In genomic region chr1:62438163-62438562, GRCh38 we compare ENCODE assay signal across 8 cellular contexts. TPM values are rescaled to one million over a fixed set of nuclear protein-coding genes. Genes with fewer than 3 reads are reported as not detected.
A peak's percentile ranks its signal among the peaks of the same experiment; 100 is the strongest.
DNase-seq lines count a peak whose midpoint lies in the region; ATAC-seq and TF ChIP-seq lines count a peak whose summit lies in the region.

No MANE protein-coding gene starts in this region.

- intact Hi-C loops in PC-3 (cut with micrococcal nuclease), result loop anchor here (5.0 kb wide), 2 partner anchors 59 to 309 kb away; no protein-coding TSS in a partner anchor

- peaks cover 48% of the 10 kb centered on the region for H3K4me1 Mint-ChIP-seq in activated naive CD4-positive, alpha-beta T cell treated with anti-CD3 and anti-CD28 coated beads, Interleukin-2, amount 10 ng/mL, durations not matched to agents 7 days and 5 days

- H3K27me3 ChIP-seq in PC-3 (ENCODE audit: low read length) (no peaks in the 10 kb centered on the region), parathyroid adenoma (ENCODE audit: control insufficient read depth, insufficient read depth, low read length) (no peaks in the 10 kb centered on the region)

- H3K36me3 ChIP-seq in PC-3 (ENCODE audit: low read depth, low read length), result peaks cover 28% of the 10 kb centered on the region; the same call in 1 of the 2 replicates
- H3K36me3 ChIP-seq in parathyroid adenoma (ENCODE audit: control insufficient read depth, insufficient read depth, low read length), result no peaks in the 10 kb centered on the region

- H3K9me2 ChIP-seq in PC-3 (replicated peaks; ENCODE audit: low read length), result no peaks in the 10 kb centered on the region

- no peaks in the 10 kb centered on the region for H3K27me3 Mint-ChIP-seq in activated naive CD4-positive, alpha-beta T cell treated with anti-CD3 and anti-CD28 coated beads, Interleukin-2, amount 10 ng/mL, durations not matched to agents 7 days and 5 days

- BruUV-seq in PC-3 (replicated peaks; lab: Mats Ljungman, UMichigan), result no TSS peak

- H3K4me2 ChIP-seq in PC-3 (ENCODE audit: low read length) (peak overlapping the region; percentile 89), parathyroid adenoma (ENCODE audit: low read length) (peak overlapping the region; percentile 85)

- H3K79me2 ChIP-seq in PC-3 (ENCODE audit: low read length) (peaks cover 69% of the 10 kb centered on the region), parathyroid adenoma (peaks cover 5% of the 10 kb centered on the region)

- H3K27ac ChIP-seq in PC-3 (ENCODE audit: low read length) (no peak overlapping the region), parathyroid adenoma (no peak overlapping the region)

- peaks cover 39% of the 10 kb centered on the region for H3K36me3 Mint-ChIP-seq in activated naive CD4-positive, alpha-beta T cell treated with anti-CD3 and anti-CD28 coated beads, Interleukin-2, amount 10 ng/mL, durations not matched to agents 7 days and 5 days

- H3K4me1 ChIP-seq in PC-3 (ENCODE audit: insufficient read depth, low read length) (peaks cover 14% of the 10 kb centered on the region), parathyroid adenoma (no peaks in the 10 kb centered on the region)

- no peak for TF ChIP-seq CTCF in PC-3 (conservative IDR thresholded peaks at IDR 0.05; ENCODE audit: low read depth, low read length)
- TF ChIP-seq CTCF in epithelial cell of proximal tubule (conservative IDR thresholded peaks at IDR 0.05; ENCODE audit: low read depth, low read length), result no peak
- TF ChIP-seq CTCF in parathyroid adenoma (IDR thresholded peaks at IDR 0.05), result no peak

- H3K4me3 ChIP-seq in PC-3 (ENCODE audit: low read length) (peak overlapping the region; percentile 79), epithelial cell of proximal tubule (ENCODE audit: low read depth, low read length) (peak overlapping the region; percentile 97), parathyroid adenoma (ENCODE audit: low read depth, low read length) (peak overlapping the region; percentile 95)

- peak overlapping the region; percentile 86 for H3K4me3 Mint-ChIP-seq in activated naive CD4-positive, alpha-beta T cell treated with anti-CD3 and anti-CD28 coated beads, Interleukin-2, amount 10 ng/mL, durations not matched to agents 7 days and 5 days

- POLR2A ChIA-PET in PC-3 (lab: Charles Lee; ENCODE audit: unreplicated experiment), result no interaction called here

- H3K27ac Mint-ChIP-seq in activated naive CD4-positive, alpha-beta T cell treated with anti-CD3 and anti-CD28 coated beads, Interleukin-2, amount 10 ng/mL, durations not matched to agents 7 days and 5 days, result peak overlapping the region; percentile 88

- H4K20me1 ChIP-seq in PC-3 (ENCODE audit: low read length), result peaks cover 37% of the 10 kb centered on the region

- ATAC-seq in PC-3, result no peak

- no peak for DNase-seq in activated naive CD4-positive, alpha-beta T cell treated with anti-CD3 and anti-CD28 coated beads, Interleukin-2, amount 10 ng/mL, durations not matched to agents 7 days and 5 days
- DNase-seq in activated naive CD4-positive, alpha-beta T cell treated with anti-CD3 and anti-CD28 coated beads, Interleukin-2, amount 50 U/mL, for 16 hours, result no peak
- DNase-seq in PC-3 (peak; percentile 38), epithelial cell of proximal tubule (ENCODE audit: low read depth) (no peak), mesenteric fat pad (ENCODE audit: low spot score) (no peak), NCI-H187 treated with DMSO at 0.1 percent for 48 hours (lab: John Stamatoyannopoulos, UW) (no peak), SK-N-DZ (ENCODE audit: low spot score) (no peak)

- H3F3A ChIP-seq in PC-3 (ENCODE audit: low read length, unreplicated experiment), result no peaks in the 10 kb centered on the region

- no peak overlapping the region for H2AFZ ChIP-seq in PC-3 (ENCODE audit: low read length)
- no peak overlapping the region for H2AFZ ChIP-seq in parathyroid adenoma

- H3K9me3 Mint-ChIP-seq in activated naive CD4-positive, alpha-beta T cell treated with anti-CD3 and anti-CD28 coated beads, Interleukin-2, amount 10 ng/mL, durations not matched to agents 7 days and 5 days, result no peaks in the 10 kb centered on the region

- no peaks in the 10 kb centered on the region for H3K9me3 ChIP-seq in PC-3 (ENCODE audit: low read length)
- H3K9me3 ChIP-seq in parathyroid adenoma (ENCODE audit: control insufficient read depth, low read length), result no peaks in the 10 kb centered on the region

- CTCF ChIA-PET in activated naive CD4-positive, alpha-beta T cell treated with anti-CD3 and anti-CD28 coated beads, Interleukin-2, amount 10 ng/mL, durations not matched to agents 7 days and 5 days (lab: Charles Lee), result no interaction called here
- CTCF ChIA-PET in PC-3 (lab: Charles Lee), result no interaction called here

- H3K9ac ChIP-seq in PC-3 (ENCODE audit: low read length), result peak overlapping the region; percentile 98
- H3K9ac ChIP-seq in parathyroid adenoma, result no peak overlapping the region

RNA-seq across cellular contexts. Expression of gene USP1, which starts 1.3 kb away (rescaled TPM):
- total RNA-seq in PC-3 (2014; rRNA removed) (42.6 and 43.8 TPM in 2 replicates), epithelial cell of proximal tubule (43.2 and 52.9 TPM in 2 replicates), mesenteric fat pad (13.6 TPM)
- polyA plus RNA-seq in SK-N-DZ (2014; cell fraction: cytosol; rRNA removed), result 68.0 and 69.8 TPM in 2 replicates
- 35.5 and 43.2 TPM in 2 replicates for polyA plus RNA-seq in SK-N-DZ (2014; cell fraction: nucleus; rRNA removed)
